15 cellular contexts compared by ENCODE assay signal in genomic region chr10:72291019-72291532, GRCh38. TPM values are rescaled to one million over a fixed set of nuclear protein-coding genes. Genes with fewer than 3 reads are reported as not detected.
A peak's percentile ranks its signal among the peaks of the same experiment; 100 is the strongest.
DNase-seq lines count a peak whose midpoint lies in the region; FAIRE-seq and TF ChIP-seq lines count a peak whose summit lies in the region.
"Had no signal": no experiment of that assay in that cellular context is flagged by ENCODE, and none has a peak within 500 bp of the region (broad histone marks: within the 10 kb centered on the region; RNA-seq: fewer than 3 reads in every experiment).

No MANE protein-coding gene starts in this region.

- peaks cover 43% of the 10 kb centered on the region for H3K4me1 Mint-ChIP-seq in Calu3 (ENCODE audit: low read depth, unreplicated experiment)
- H3K4me1 Mint-ChIP-seq in activated CD4-positive, alpha-beta T cell treated with anti-CD3 and anti-CD28 coated beads, Interleukin-2, amount 10 ng/mL, durations not matched to agents 7 days and 5 days: peaks cover 71% of the 10 kb centered on the region

- H3K27ac Mint-ChIP-seq in Calu3 (ENCODE audit: unreplicated experiment): peak overlapping the region; percentile 74
- peak overlapping the region; percentile 57 for H3K27ac Mint-ChIP-seq in activated CD4-positive, alpha-beta T cell treated with anti-CD3 and anti-CD28 coated beads, Interleukin-2, amount 10 ng/mL, durations not matched to agents 7 days and 5 days

- TF ChIP-seq POLR2A in erythroblast (IDR thresholded peaks at IDR 0.05; ENCODE audit: low read length): no peak

- no peak for FAIRE-seq in small intestine (lab: Jason Lieb, UNC)
- FAIRE-seq: endothelial cell of umbilical vein had no signal

- no peak for TF ChIP-seq CTCF in Calu3 (IDR thresholded peaks at IDR 0.05; ENCODE audit: unreplicated experiment)

- H3K4me2 ChIP-seq in Karpas-422 (ENCODE audit: low read depth, low read length, poor library complexity, severe bottlenecking): no peak overlapping the region
- H3K4me2 ChIP-seq: SK-N-SH had no signal

- BruUV-seq in Calu3 (replicated peaks; lab: Mats Ljungman, UMichigan): no TSS peak

- H3K9me2 ChIP-seq in Karpas-422 (replicated peaks; ENCODE audit: insufficient read depth, low read length): no peaks in the 10 kb centered on the region
- H3K9me2 ChIP-seq: SK-N-SH had no signal

- POLR2A ChIA-PET in activated CD4-positive, alpha-beta T cell treated with anti-CD3 and anti-CD28 coated beads, Interleukin-2, amount 10 ng/mL, durations not matched to agents 7 days and 5 days (lab: Charles Lee): interaction anchor here (1.0 kb wide), 1 partner anchor 16 kb away, joined by 3 read pairs; no protein-coding TSS in a partner anchor

- H3K27me3 ChIP-seq in Karpas-422 (ENCODE audit: low read length): no peaks in the 10 kb centered on the region
- no peaks in the 10 kb centered on the region for H3K27me3 ChIP-seq in small intestine (ENCODE audit: control insufficient read depth in 2 of 2, insufficient read depth in 2 of 2, low read length in 2 of 2)
- H3K27me3 ChIP-seq: brain microvascular endothelial cell had no signal

- no peak overlapping the region for H3K9ac ChIP-seq in Karpas-422 (ENCODE audit: low read length)
- H3K9ac ChIP-seq: parathyroid adenoma, SK-N-SH had no signal

- no peaks in the 10 kb centered on the region for H3K79me2 ChIP-seq in Karpas-422 (ENCODE audit: low read length)
- H3K79me2 ChIP-seq: parathyroid adenoma had no signal

- H3K4me3 Mint-ChIP-seq in Calu3 (ENCODE audit: low read depth, unreplicated experiment): no peak overlapping the region
- H3K4me3 Mint-ChIP-seq in activated CD4-positive, alpha-beta T cell treated with anti-CD3 and anti-CD28 coated beads, Interleukin-2, amount 10 ng/mL, durations not matched to agents 7 days and 5 days: peak overlapping the region; percentile 13

- CTCF ChIA-PET in Calu3 (lab: Charles Lee): interaction anchor here (0.5 to 2.4 kb wide), 5 partner anchors 8 to 99 kb away, joined by 4 to 10 read pairs (median 9); no protein-coding TSS in a partner anchor
- CTCF ChIA-PET in activated CD4-positive, alpha-beta T cell treated with anti-CD3 and anti-CD28 coated beads, Interleukin-2, amount 10 ng/mL, durations not matched to agents 7 days and 5 days (lab: Charles Lee): interaction anchor here (0.9 to 6.3 kb wide), 11 partner anchors 8 to 45 kb away, joined by 3 to 45 read pairs (median 7); partner anchors contain the start of gene DDIT4

- H4K20me1 ChIP-seq in Karpas-422 (ENCODE audit: insufficient read depth, low read depth, low read length): no peaks in the 10 kb centered on the region

- no peak overlapping the region for H2AFZ ChIP-seq in Karpas-422 (ENCODE audit: low read length)
- H2AFZ ChIP-seq: parathyroid adenoma had no signal

- no peak for DNase-seq in Calu3
- peak; percentile 41 for DNase-seq in Karpas-422
- peak; percentile 72 for DNase-seq in activated CD4-positive, alpha-beta T cell treated with anti-CD3 and anti-CD28 coated beads, Interleukin-2, amount 10 ng/mL, durations not matched to agents 7 days and 5 days
- peak; percentile 80 to 83 for DNase-seq in erythroblast (lab: John Stamatoyannopoulos, UW)
- DNase-seq in Kasumi-1 (lab: John Stamatoyannopoulos, UW): no peak
- no peak for DNase-seq in cortex of kidney (lab: John Stamatoyannopoulos, UW)
- no peak for DNase-seq in small intestine
- DNase-seq in NCI-H2171 (lab: John Stamatoyannopoulos, UW): no peak
- DNase-seq: brain microvascular endothelial cell; MM.1S; NCI-H69; SK-N-SH; stimulated activated CD4-positive, alpha-beta T cell treated with anti-CD3 and anti-CD28 coated beads, Interleukin-4, amount 100 ng/mL, for 1 hour had no signal

- intact Hi-C loops in Calu3 (cut with micrococcal nuclease; ENCODE audit: unreplicated experiment): no loop called here

- no peaks in the 10 kb centered on the region for H3K9me3 Mint-ChIP-seq in Calu3 (ENCODE audit: low read depth, unreplicated experiment)
- peaks cover 3% of the 10 kb centered on the region for H3K9me3 Mint-ChIP-seq in activated CD4-positive, alpha-beta T cell treated with anti-CD3 and anti-CD28 coated beads, Interleukin-2, amount 10 ng/mL, durations not matched to agents 7 days and 5 days

- H3K9me3 ChIP-seq in Karpas-422 (ENCODE audit: low read length) (no peaks in the 10 kb centered on the region), small intestine (ENCODE audit: control insufficient read depth, low read depth) (no peaks in the 10 kb centered on the region)
- H3K9me3 ChIP-seq: SK-N-SH had no signal

- 95 to 98% (median 96%) methylated on average over 4 of the region's 4 CpGs for WGBS in small intestine, 3 donors

- H3K27ac ChIP-seq in Karpas-422 (ENCODE audit: low read length) (no peak overlapping the region), small intestine (ENCODE audit: low read depth in 1 of 2, low read length in 1 of 2) (no peak overlapping the region)
- H3K27ac ChIP-seq: brain microvascular endothelial cell, parathyroid adenoma had no signal

- H3K4me3 ChIP-seq in Karpas-422 (ENCODE audit: low read length): no peak overlapping the region
- H3K4me3 ChIP-seq in small intestine (ENCODE audit: low read depth in 1 of 2, low read length in 2 of 2): no peak overlapping the region

- H3K36me3 Mint-ChIP-seq in Calu3 (ENCODE audit: insufficient read depth, unreplicated experiment): peaks cover 23% of the 10 kb centered on the region
- peaks cover 6% of the 10 kb centered on the region for H3K36me3 Mint-ChIP-seq in activated CD4-positive, alpha-beta T cell treated with anti-CD3 and anti-CD28 coated beads, Interleukin-2, amount 10 ng/mL, durations not matched to agents 7 days and 5 days (ENCODE audit: low read depth)

- H3K4me1 ChIP-seq in Karpas-422 (ENCODE audit: low read length) (peaks cover 7% of the 10 kb centered on the region), small intestine (ENCODE audit: control insufficient read depth in 2 of 2, insufficient read depth in 1 of 2, low read depth in 1 of 2, low read length in 1 of 2) (peaks cover 0 to 2% of the 10 kb centered on the region in 2 donors)

- no peaks in the 10 kb centered on the region for H3K36me3 ChIP-seq in Karpas-422 (ENCODE audit: insufficient read depth, low read length)
- H3K36me3 ChIP-seq in small intestine (ENCODE audit: control insufficient read depth in 2 of 2, insufficient read depth in 2 of 2, low read length in 2 of 2): no peaks in the 10 kb centered on the region
- H3K36me3 ChIP-seq: brain microvascular endothelial cell had no signal

- no peaks in the 10 kb centered on the region for H3K27me3 Mint-ChIP-seq in Calu3 (ENCODE audit: unreplicated experiment)
- H3K27me3 Mint-ChIP-seq in activated CD4-positive, alpha-beta T cell treated with anti-CD3 and anti-CD28 coated beads, Interleukin-2, amount 10 ng/mL, durations not matched to agents 7 days and 5 days: no peaks in the 10 kb centered on the region

RNA-seq across cellular contexts. Expression of gene DDIT4, which starts 17.4 kb away (rescaled TPM):
- 294 and 326 TPM in 2 replicates for total RNA-seq in Calu3 (2022)
- 331 and 583 TPM in 2 replicates for total RNA-seq in Karpas-422 (2014; rRNA removed; shearing (Covaris generic); ENCODE audit: low replicate concordance)
- total RNA-seq in activated CD4-positive, alpha-beta T cell treated with anti-CD3 and anti-CD28 coated beads, Interleukin-2, amount 10 ng/mL, durations not matched to agents 7 days and 5 days: 100 to 1,000 TPM; 166 to 189 TPM
- polyA plus RNA-seq in small intestine: 100 to 1,000 TPM in 1 of 3 donors, 10 to 100 TPM in 2; 34.4 to 330 (median 36.5) TPM

Comparison
In these comparisons a context has a peak if more than half of its experiments do, and no peak if none do; other contexts are left out.
1. DNase-seq: peak in Karpas-422 (single experiment), activated CD4-positive, alpha-beta T cell treated with anti-CD3 and anti-CD28 coated beads, Interleukin-2, amount 10 ng/mL, durations not matched to agents 7 days and 5 days (single experiment) and erythroblast (2 of 2); none in Calu3 (single experiment), Kasumi-1 (0 of 2), cortex of kidney (single experiment), small intestine (single experiment) and NCI-H2171 (single experiment).